29 cellular contexts compared by ENCODE assay signal in the genomic region with DNA sequence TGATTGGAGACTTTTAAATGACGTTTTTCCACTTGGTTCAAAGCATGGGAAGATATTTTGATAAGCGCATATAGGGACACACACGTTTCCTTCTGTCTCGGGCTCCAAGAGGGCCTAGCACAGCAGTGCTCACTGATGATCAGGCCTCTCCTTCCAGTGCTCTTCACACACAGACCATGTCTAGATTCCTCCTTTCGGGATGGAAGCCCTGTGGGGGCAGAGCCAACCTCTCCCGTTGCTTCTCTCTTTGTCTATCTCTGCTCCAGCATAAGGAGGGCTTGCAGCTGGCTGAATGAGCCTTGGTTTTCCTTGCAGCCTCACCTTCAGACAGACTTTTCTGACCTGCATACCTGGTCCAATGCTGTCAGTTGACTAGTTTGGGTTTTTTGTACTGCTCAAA. TPM values are rescaled to one million over a fixed set of nuclear protein-coding genes. Genes with fewer than 3 reads are reported as not detected.
"Had no signal": no experiment of that assay in that cellular context is flagged by ENCODE, and none has a peak within 500 bp of the region (broad histone marks: within the 10 kb centered on the region; RNA-seq: fewer than 3 reads in every experiment).

No MANE protein-coding gene starts in this region.

- H3K4me3 ChIP-seq: heart right ventricle, left lung, lower lobe of right lung, pancreas, prostate gland, right lobe of liver, smooth muscle cell, stomach, testis, thyroid gland, transverse colon, upper lobe of right lung had no signal

- H3K4me3 Mint-ChIP-seq: nephron; stimulated activated naive B cell treated with anti-CD40 and anti-IgM and Interleukin-4, amounts not matched to agents 10 μg/mL and 1 μg/mL and 100 μg/mL, for 72 hours had no signal

- H3K27me3 ChIP-seq: heart right ventricle, left lung, pancreas, right lobe of liver, stomach, testis, thyroid gland, transverse colon, upper lobe of right lung had no signal

- H3K36me3 Mint-ChIP-seq: naive thymus-derived CD8-positive, alpha-beta T cell; stimulated activated naive B cell treated with anti-CD40 and anti-IgM and Interleukin-4, amounts not matched to agents 10 μg/mL and 1 μg/mL and 100 μg/mL, for 72 hours had no signal

- ATAC-seq: heart right ventricle; left colon; left lung; lower lobe of right lung; naive thymus-derived CD8-positive, alpha-beta T cell; pancreas; right lobe of liver; stimulated activated naive B cell treated with anti-CD40 and anti-IgM and Interleukin-4, amounts not matched to agents 10 μg/mL and 1 μg/mL and 100 μg/mL, for 72 hours; stimulated activated naive CD8-positive, alpha-beta T cell treated with anti-CD3 and anti-CD28 coated beads, Interleukin-15, Interleukin-2, amounts not matched to agents 100 U/mL and 50 U/mL, for 24 hours; upper lobe of right lung had no signal

- H3K4me1 ChIP-seq: heart right ventricle, left lung, pancreas, prostate gland, right lobe of liver, testis, thyroid gland, upper lobe of right lung had no signal

- H3K36me3 ChIP-seq: heart right ventricle, left lung, lower lobe of right lung, pancreas, prostate gland, right lobe of liver, stomach, thyroid gland, transverse colon, upper lobe of right lung had no signal

- DNase-seq: heart right ventricle; hippocampal formation; kidney; left colon; left lung; lower lobe of right lung; mammary epithelial cell; mesenchymal stem cell; naive thymus-derived CD8-positive, alpha-beta T cell; nucleus accumbens; pancreas; posterior cingulate gyrus; retina; right lobe of liver; stimulated activated CD4-positive, alpha-beta T cell treated with anti-CD3 and anti-CD28 coated beads, Interleukin-1b, Interleukin-23, amount 100 ng/mL, for 48 hours; stimulated activated CD4-positive, alpha-beta T cell treated with anti-CD3 and anti-CD28 coated beads, Interleukin-4, amount 100 ng/mL, for 1 hour; stimulated activated naive B cell treated with anti-CD40 and anti-IgM and Interleukin-4, amounts not matched to agents 10 μg/mL and 1 μg/mL and 100 μg/mL, for 72 hours; stimulated activated naive CD8-positive, alpha-beta T cell treated with anti-CD3 and anti-CD28 coated beads, Interleukin-15, Interleukin-2, amounts not matched to agents 100 U/mL and 50 U/mL, for 24 hours; stomach; testis; thyroid gland; transverse colon; upper lobe of right lung had no signal

- H3K27ac Mint-ChIP-seq: naive thymus-derived CD8-positive, alpha-beta T cell; nephron; stimulated activated naive B cell treated with anti-CD40 and anti-IgM and Interleukin-4, amounts not matched to agents 10 μg/mL and 1 μg/mL and 100 μg/mL, for 72 hours had no signal

- H3K4me2 ChIP-seq: smooth muscle cell had no signal

- H3K9me3 ChIP-seq: left lung, lower lobe of right lung, pancreas, prostate gland, right lobe of liver, stomach, testis, thyroid gland, transverse colon, upper lobe of right lung had no signal

- H3K9me3 Mint-ChIP-seq: naive thymus-derived CD8-positive, alpha-beta T cell; stimulated activated naive B cell treated with anti-CD40 and anti-IgM and Interleukin-4, amounts not matched to agents 10 μg/mL and 1 μg/mL and 100 μg/mL, for 72 hours had no signal

- H3K27ac ChIP-seq: heart right ventricle, left lung, lower lobe of right lung, pancreas, prostate gland, right lobe of liver, stomach, testis, thyroid gland, transverse colon, upper lobe of right lung had no signal

- H3K4me1 Mint-ChIP-seq: stimulated activated naive B cell treated with anti-CD40 and anti-IgM and Interleukin-4, amounts not matched to agents 10 μg/mL and 1 μg/mL and 100 μg/mL, for 72 hours had no signal

RNA-seq across cellular contexts. Expression of gene GPRC5D, which starts 22.3 kb away (rescaled TPM):
- total RNA-seq: heart right ventricle; left lung; lower lobe of right lung; mammary epithelial cell; mucosa of gallbladder; naive thymus-derived CD8-positive, alpha-beta T cell; osteoblast; prostate gland; right lobe of liver; skeletal muscle tissue; smooth muscle cell; stomach; thyroid gland; upper lobe of right lung had no signal
- polyA plus RNA-seq: mammary epithelial cell, smooth muscle cell had no signal

RNA-seq across cellular contexts. Expression of gene GPRC5A, which starts 38.3 kb away (rescaled TPM):
- total RNA-seq: naive thymus-derived CD8-positive, alpha-beta T cell had no signal
- polyA plus RNA-seq: naive thymus-derived CD8-positive, alpha-beta T cell had no signal
